Comparison of ENCODE assay signal across 1 cellular context in the genomic region with DNA sequence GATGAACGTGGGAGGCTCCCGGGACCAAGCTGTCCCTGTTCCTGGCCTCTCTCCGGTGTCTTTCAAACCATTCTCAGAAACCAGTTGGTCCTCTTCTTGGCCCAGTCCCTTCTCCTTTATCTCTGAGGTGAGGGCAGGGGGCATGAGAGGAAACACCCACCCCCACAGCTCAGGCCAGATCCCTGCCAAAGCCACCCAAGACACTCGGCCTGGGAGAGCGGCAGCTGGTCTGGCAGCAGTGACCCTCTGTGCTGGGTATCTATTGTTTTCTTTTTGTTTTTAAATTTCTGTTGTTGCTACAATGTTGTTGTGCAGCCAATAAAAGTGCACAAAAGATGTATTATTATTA.
TF ChIP-seq lines count a peak whose summit lies in the region.

No MANE protein-coding gene starts in this region.

TF ChIP-seq in IMR-90, 13 proteins besides CTCF, POLR2A, EP300 and RAD21:
- no peak for TF ChIP-seq CHD1 (IDR thresholded peaks at IDR 0.05; ENCODE audit: low read depth, low read length)
- TF ChIP-seq NFE2L2 (IDR thresholded peaks at IDR 0.05; ENCODE audit: low read depth, low read length), result no peak
- TF ChIP-seq ELK1 (IDR thresholded peaks at IDR 0.05; ENCODE audit: borderline replicate concordance, low read depth, low read length), result no peak
- no peak for TF ChIP-seq MAFK (IDR thresholded peaks at IDR 0.05; ENCODE audit: low read depth, low read length)
- no peak for TF ChIP-seq BHLHE40 (IDR thresholded peaks at IDR 0.05; ENCODE audit: low read depth, low read length)
- no peak for TF ChIP-seq SMC3 (IDR thresholded peaks at IDR 0.05; ENCODE audit: low read depth, low read length)
- TF ChIP-seq RCOR1 (IDR thresholded peaks at IDR 0.05; ENCODE audit: insufficient replicate concordance, low read length), result no peak
- TF ChIP-seq RFX5 (IDR thresholded peaks at IDR 0.05; ENCODE audit: low read depth, low read length), result no peak
- TF ChIP-seq FOS (IDR thresholded peaks at IDR 0.05; ENCODE audit: low read depth, low read length), result no peak
- no peak for TF ChIP-seq MXI1 (IDR thresholded peaks at IDR 0.05; ENCODE audit: borderline replicate concordance, low read depth, low read length)
- no peak for TF ChIP-seq USF2 (IDR thresholded peaks at IDR 0.05; ENCODE audit: low read depth, low read length)
- no peak for TF ChIP-seq CEBPB (IDR thresholded peaks at IDR 0.05; ENCODE audit: low read depth, low read length)
- TF ChIP-seq MAZ (IDR thresholded peaks at IDR 0.05; ENCODE audit: borderline replicate concordance, low read depth, low read length), result no peak
